Comparison of ENCODE assay signal across 1 cellular context in the genomic region with DNA sequence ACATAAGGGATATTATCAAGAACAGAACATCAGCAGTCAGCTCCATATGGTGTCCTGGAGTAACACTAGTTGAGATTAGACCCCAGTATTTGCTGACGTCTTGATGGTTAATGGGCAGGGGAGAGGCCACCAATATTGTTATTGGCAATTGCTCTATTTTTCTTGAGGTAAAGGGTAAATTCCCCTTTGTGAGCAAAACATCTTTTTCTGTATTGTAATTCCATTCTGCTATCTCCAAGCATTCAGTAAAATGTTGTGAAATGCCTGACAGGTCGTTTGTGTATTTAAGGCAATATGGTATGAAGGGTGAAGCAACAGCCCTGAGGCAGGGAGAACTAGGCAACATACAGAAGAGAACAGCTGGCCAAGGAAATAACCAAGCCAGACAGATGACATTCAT.
TF ChIP-seq lines count a peak whose summit lies in the region.

No MANE protein-coding gene starts in this region.

TF ChIP-seq in IMR-90, 13 proteins besides CTCF, POLR2A, EP300 and RAD21 (continued from another document):
- no peak for TF ChIP-seq MAZ (IDR thresholded peaks at IDR 0.05; ENCODE audit: borderline replicate concordance, low read depth, low read length)
- peak; percentile 94 for TF ChIP-seq RCOR1 (IDR thresholded peaks at IDR 0.05; ENCODE audit: insufficient replicate concordance, low read length)
- no peak for TF ChIP-seq MXI1 (IDR thresholded peaks at IDR 0.05; ENCODE audit: borderline replicate concordance, low read depth, low read length)
- peak; percentile 57; the same call in 1 of the 2 replicates for TF ChIP-seq MAFK (IDR thresholded peaks at IDR 0.05; ENCODE audit: low read depth, low read length)
- TF ChIP-seq CHD1 (IDR thresholded peaks at IDR 0.05; ENCODE audit: low read depth, low read length), result no peak
